ENCODE assay signal across 21 cellular contexts in genomic region chr18:46276736-46277135, GRCh38.
"Had no signal": no experiment of that assay in that cellular context is flagged by ENCODE, and none has a peak within 500 bp of the region (broad histone marks: within the 10 kb centered on the region; RNA-seq: fewer than 3 reads in every experiment).

No MANE protein-coding gene starts in this region.

- H3K9me3 Mint-ChIP-seq: nephron progenitor cell; stimulated activated naive B cell treated with anti-CD40 and anti-IgM and Interleukin-4, amounts not matched to agents 10 μg/mL and 1 μg/mL and 100 μg/mL, for 72 hours; stimulated activated naive CD8-positive, alpha-beta T cell treated with anti-CD3 and anti-CD28 coated beads, Interleukin-15, Interleukin-2, amounts not matched to agents 100 ng/mL and 50 ng/mL, for 24 hours had no signal

- H3K4me1 Mint-ChIP-seq: nephron progenitor cell had no signal

- H3K9me3 ChIP-seq: colonic mucosa, gastrocnemius medialis, left lung, psoas muscle, spleen, thoracic aorta, tibial nerve, upper lobe of left lung had no signal

- H3K4me1 ChIP-seq: colonic mucosa, left lung, upper lobe of left lung had no signal

- H3K27ac ChIP-seq: colonic mucosa, gastrocnemius medialis, hepatocyte, left lung, psoas muscle, skin epidermis, spleen, thoracic aorta, tibial nerve, upper lobe of left lung had no signal

- H3K4me3 Mint-ChIP-seq: nephron progenitor cell; stimulated activated naive B cell treated with anti-CD40 and anti-IgM and Interleukin-4, amounts not matched to agents 10 μg/mL and 1 μg/mL and 100 μg/mL, for 72 hours; stimulated activated naive CD8-positive, alpha-beta T cell treated with anti-CD3 and anti-CD28 coated beads, Interleukin-15, Interleukin-2, amounts not matched to agents 100 ng/mL and 50 ng/mL, for 24 hours had no signal

- H3K4me3 ChIP-seq: colonic mucosa, gastrocnemius medialis, hepatocyte, left lung, psoas muscle, skin epidermis, spleen, thoracic aorta, tibial nerve, upper lobe of left lung had no signal

- H3K27me3 Mint-ChIP-seq: naive thymus-derived CD4-positive, alpha-beta T cell; stimulated activated naive B cell treated with anti-CD40 and anti-IgM and Interleukin-4, amounts not matched to agents 10 μg/mL and 1 μg/mL and 100 μg/mL, for 72 hours; stimulated activated naive CD8-positive, alpha-beta T cell treated with anti-CD3 and anti-CD28 coated beads, Interleukin-15, Interleukin-2, amounts not matched to agents 100 ng/mL and 50 ng/mL, for 24 hours had no signal

- H3K27ac Mint-ChIP-seq: nephron progenitor cell; stimulated activated naive B cell treated with anti-CD40 and anti-IgM and Interleukin-4, amounts not matched to agents 10 μg/mL and 1 μg/mL and 100 μg/mL, for 72 hours; stimulated activated naive CD8-positive, alpha-beta T cell treated with anti-CD3 and anti-CD28 coated beads, Interleukin-15, Interleukin-2, amounts not matched to agents 100 ng/mL and 50 ng/mL, for 24 hours had no signal

- ATAC-seq: gastrocnemius medialis; left cardiac atrium; left lung; naive thymus-derived CD4-positive, alpha-beta T cell; psoas muscle; right cardiac atrium; stimulated activated naive B cell treated with anti-CD40 and anti-IgM and Interleukin-4, amounts not matched to agents 10 μg/mL and 1 μg/mL and 100 μg/mL, for 72 hours had no signal

- DNase-seq: colonic mucosa; foreskin fibroblast; gastrocnemius medialis; left cardiac atrium; left lung; mesendoderm; midbrain; naive thymus-derived CD4-positive, alpha-beta T cell; nephron progenitor cell; nucleus accumbens; psoas muscle; right cardiac atrium; spleen; stimulated activated CD4-positive, alpha-beta T cell treated with anti-CD3 and anti-CD28 coated beads, Interleukin-4, amount 100 ng/mL, for 4 hours; stimulated activated naive B cell treated with anti-CD40 and anti-IgM and Interleukin-4, amounts not matched to agents 10 μg/mL and 1 μg/mL and 100 μg/mL, for 72 hours; upper lobe of left lung had no signal

- H3K27me3 ChIP-seq: colonic mucosa, gastrocnemius medialis, hepatocyte, left lung, spleen, tibial nerve, upper lobe of left lung had no signal

- H3K36me3 ChIP-seq: colonic mucosa, gastrocnemius medialis, left lung, spleen, thoracic aorta, tibial nerve, upper lobe of left lung had no signal
